In the genomic region with DNA sequence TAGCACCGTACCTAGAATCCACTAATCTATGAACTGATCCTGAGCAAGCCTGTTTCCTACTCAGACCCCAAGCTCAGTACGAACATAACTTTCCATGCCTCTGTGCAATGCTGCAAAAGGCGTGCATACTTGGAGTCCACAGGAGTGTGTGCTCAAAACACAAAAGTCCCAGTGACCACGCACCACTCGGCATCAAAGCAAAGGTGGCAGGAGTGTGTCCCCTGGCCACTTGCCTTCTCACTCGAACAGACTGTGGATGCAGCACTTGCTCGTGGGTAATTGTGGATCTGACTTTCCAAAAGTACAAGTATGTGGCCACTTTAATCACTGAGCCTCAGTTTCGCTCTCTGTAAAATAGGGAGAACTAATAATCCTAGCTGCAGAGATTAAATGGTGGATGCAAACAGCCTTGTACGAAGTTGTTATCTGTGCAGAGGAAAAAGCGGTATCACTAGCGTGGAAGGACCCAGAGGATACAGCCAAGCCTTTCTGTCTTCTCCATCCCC, we compare ENCODE assay signal across 1 cellular context.
A peak's percentile ranks its signal among the peaks of the same experiment; 100 is the strongest.
TF ChIP-seq lines count a peak whose summit lies in the region.

No MANE protein-coding gene starts in this region.

TF ChIP-seq in K562, 482 proteins besides CTCF, POLR2A, EP300 and RAD21 (continued from another document):
- TF ChIP-seq OTX1 (CRISPR knock-in tag; IDR thresholded peaks at IDR 0.05) = peak; percentile 2; the same call in 1 of the 2 replicates
- 0 out of 2 replicates have a peak, but pooled peaks have one; percentile 15 for TF ChIP-seq RNF2 (IDR thresholded peaks at IDR 0.05)
- TF ChIP-seq BCOR (IDR thresholded peaks at IDR 0.05) = peak; percentile 79
- 0 out of 2 replicates have a peak, but pooled peaks have one; percentile 14 for TF ChIP-seq ARID1B (IDR thresholded peaks at IDR 0.05)
